25 cellular contexts compared by ENCODE assay signal in genomic region chr15:35443376-35443775, GRCh38.
"Had no signal": no experiment of that assay in that cellular context is flagged by ENCODE, and none has a peak within 500 bp of the region (broad histone marks: within the 10 kb centered on the region; RNA-seq: fewer than 3 reads in every experiment).

No MANE protein-coding gene starts in this region.

- DNase-seq: activated B cell treated with CpG ODN at 0.5 μM for 24 hours; activated CD4-positive, alpha-beta T cell treated with anti-CD3 and anti-CD28 coated beads, Interleukin-2, amount 50 U/mL, for 1 hour; activated CD8-positive, alpha-beta T cell treated with anti-CD3 and anti-CD28 coated beads for 36 hours; activated gamma-delta T cell treated with Interleukin-2 at 50 U/mL for 16 hours; activated naive CD4-positive, alpha-beta T cell treated with anti-CD3 and anti-CD28 coated beads, Interleukin-2, amount 50 U/mL, for 16 hours; activated T-cell treated with anti-CD3 and anti-CD28 coated beads, Interleukin-2, amount 50 U/mL, for 4 hours; amygdala; colonic mucosa; effector memory CD4-positive, alpha-beta T cell; kidney glomerular epithelial cell; left lung; naive B cell; nucleus accumbens; pancreas; retina; spleen; stimulated activated naive CD4-positive, alpha-beta T cell; T-helper 2 cell; tibial artery had no signal

- ATAC-seq: activated CD8-positive, alpha-beta T cell treated with anti-CD3 and anti-CD28 coated beads for 36 hours; activated T-cell treated with anti-CD3 and anti-CD28 coated beads, Interleukin-2, amount 50 U/mL, for 4 hours; activated T-helper 17 cell treated with anti-CD3 and anti-CD28 coated beads, Interleukin-2, amount 50 U/mL, for 72 hours; left lung; pancreas had no signal

- H3K4me3 Mint-ChIP-seq: activated B cell treated with CpG ODN at 0.5 μM for 24 hours; activated CD8-positive, alpha-beta T cell treated with anti-CD3 and anti-CD28 coated beads for 36 hours; activated T-cell treated with anti-CD3 and anti-CD28 coated beads, Interleukin-2, amount 50 U/mL, for 4 hours; activated T-helper 17 cell treated with anti-CD3 and anti-CD28 coated beads, Interleukin-2, amount 50 U/mL, for 72 hours; central memory CD8-positive, alpha-beta T cell; naive B cell; neural crest cell had no signal

- H3K27ac ChIP-seq: colonic mucosa, left lung, pancreas, prostate gland, spleen, suprapubic skin, tibial artery had no signal

- H3K9me3 Mint-ChIP-seq: activated B cell treated with CpG ODN at 0.5 μM for 24 hours; activated T-cell treated with anti-CD3 and anti-CD28 coated beads, Interleukin-2, amount 50 U/mL, for 4 hours; activated T-helper 17 cell treated with anti-CD3 and anti-CD28 coated beads, Interleukin-2, amount 50 U/mL, for 72 hours; central memory CD8-positive, alpha-beta T cell had no signal

- H3K4me3 ChIP-seq: colonic mucosa, left lung, lung, pancreas, prostate gland, spleen, suprapubic skin, tibial artery had no signal

- H3K27me3 ChIP-seq: colonic mucosa, left lung, pancreas, spleen, suprapubic skin, tibial artery had no signal

- H3K36me3 ChIP-seq: colonic mucosa, left lung, pancreas, prostate gland, tibial artery had no signal

- H3K4me1 ChIP-seq: colonic mucosa, left lung, pancreas, prostate gland, spleen, suprapubic skin had no signal

- H3K27me3 Mint-ChIP-seq: activated B cell treated with CpG ODN at 0.5 μM for 24 hours; activated CD8-positive, alpha-beta T cell treated with anti-CD3 and anti-CD28 coated beads for 36 hours; activated T-helper 17 cell treated with anti-CD3 and anti-CD28 coated beads, Interleukin-2, amount 50 U/mL, for 72 hours; central memory CD8-positive, alpha-beta T cell; naive B cell had no signal

- H3K27ac Mint-ChIP-seq: activated B cell treated with CpG ODN at 0.5 μM for 24 hours; activated CD8-positive, alpha-beta T cell treated with anti-CD3 and anti-CD28 coated beads for 36 hours; activated T-helper 17 cell treated with anti-CD3 and anti-CD28 coated beads, Interleukin-2, amount 50 U/mL, for 72 hours had no signal

- H3K9me3 ChIP-seq: colonic mucosa, left lung, pancreas, prostate gland, suprapubic skin, tibial artery had no signal

- H3K4me1 Mint-ChIP-seq: activated B cell treated with CpG ODN at 0.5 μM for 24 hours; activated T-helper 17 cell treated with anti-CD3 and anti-CD28 coated beads, Interleukin-2, amount 50 U/mL, for 72 hours; central memory CD8-positive, alpha-beta T cell; naive B cell had no signal
